Comparison of ENCODE assay signal across 1 cellular context in the genomic region with DNA sequence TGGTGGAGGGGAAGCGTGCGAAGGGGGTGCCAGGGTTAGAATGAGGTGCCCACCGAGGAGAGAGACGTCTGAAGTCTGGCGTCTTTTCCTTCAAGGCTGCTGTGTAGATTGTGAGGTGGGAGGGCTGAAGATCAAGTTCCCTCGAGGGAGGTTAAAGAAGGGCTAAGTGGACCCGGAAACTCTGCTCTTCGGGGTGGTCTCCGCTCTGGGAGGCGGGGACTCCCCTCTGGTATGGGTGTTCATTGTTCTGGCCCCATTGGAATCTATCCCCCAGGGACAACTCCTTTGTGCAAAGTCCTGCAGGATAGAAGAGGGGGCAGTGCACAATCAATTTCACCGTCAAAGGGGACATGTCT.
A peak's percentile ranks its signal among the peaks of the same experiment; 100 is the strongest.
TF ChIP-seq lines count a peak whose summit lies in the region.

No MANE protein-coding gene starts in this region.

TF ChIP-seq in HEK293, 187 proteins besides CTCF, POLR2A, EP300 and RAD21 (continued from another document):
- no peak for TF ChIP-seq ZNF76 (tag by site-specific recombination; IDR thresholded peaks at IDR 0.05; ENCODE audit: borderline replicate concordance, low read depth)
- TF ChIP-seq, protein P1, sequence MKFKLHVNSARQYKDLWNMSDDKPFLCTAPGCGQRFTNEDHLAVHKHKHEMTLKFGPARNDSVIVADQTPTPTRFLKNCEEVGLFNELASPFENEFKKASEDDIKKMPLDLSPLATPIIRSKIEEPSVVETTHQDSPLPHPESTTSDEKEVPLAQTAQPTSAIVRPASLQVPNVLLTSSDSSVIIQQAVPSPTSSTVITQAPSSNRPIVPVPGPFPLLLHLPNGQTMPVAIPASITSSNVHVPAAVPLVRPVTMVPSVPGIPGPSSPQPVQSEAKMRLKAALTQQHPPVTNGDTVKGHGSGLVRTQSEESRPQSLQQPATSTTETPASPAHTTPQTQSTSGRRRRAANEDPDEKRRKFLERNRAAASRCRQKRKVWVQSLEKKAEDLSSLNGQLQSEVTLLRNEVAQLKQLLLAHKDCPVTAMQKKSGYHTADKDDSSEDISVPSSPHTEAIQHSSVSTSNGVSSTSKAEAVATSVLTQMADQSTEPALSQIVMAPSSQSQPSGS (tag by site-specific recombination; IDR thresholded peaks at IDR 0.05; ENCODE audit: low read depth) = no peak
- TF ChIP-seq ZNF433 (tag by site-specific recombination; IDR thresholded peaks at IDR 0.05; ENCODE audit: low read depth) = no peak
- TF ChIP-seq ZFP37 (tag by site-specific recombination; IDR thresholded peaks at IDR 0.05) = 0 out of 2 replicates have a peak, but pooled peaks have one; percentile 56
- no peak for TF ChIP-seq ZNF843 (tag by site-specific recombination; IDR thresholded peaks at IDR 0.05)
- peak; percentile 67 for TF ChIP-seq ZNF366 (tag by site-specific recombination; conservative IDR thresholded peaks at IDR 0.05)
- TF ChIP-seq ZNF174 (tag by site-specific recombination; IDR thresholded peaks at IDR 0.05) = no peak
- TF ChIP-seq ZBTB7A (tag by site-specific recombination; IDR thresholded peaks at IDR 0.05; ENCODE audit: low read depth) = no peak; the same call in 1 of the 2 replicates
- TF ChIP-seq WT1 (tag by site-specific recombination; IDR thresholded peaks at IDR 0.05) = no peak
- no peak for TF ChIP-seq TRIM28 (IDR thresholded peaks at IDR 0.05; ENCODE audit: borderline replicate concordance, low read length)
- no peak for TF ChIP-seq ZNF785 (tag by site-specific recombination; IDR thresholded peaks at IDR 0.05)
- no peak for TF ChIP-seq ZNF776 (tag by site-specific recombination; IDR thresholded peaks at IDR 0.05; ENCODE audit: borderline replicate concordance)
- no peak for TF ChIP-seq ZNF585B (tag by site-specific recombination; IDR thresholded peaks at IDR 0.05)
- TF ChIP-seq GLIS1 (tag by site-specific recombination; IDR thresholded peaks at IDR 0.05) = peak; percentile 99
- no peak for TF ChIP-seq ZNF501 (tag by site-specific recombination; IDR thresholded peaks at IDR 0.05)
- TF ChIP-seq ZNF426 (tag by site-specific recombination; IDR thresholded peaks at IDR 0.05) = no peak
- TF ChIP-seq GLIS2 (tag by site-specific recombination; IDR thresholded peaks at IDR 0.05) = 0 out of 2 replicates have a peak, but pooled peaks have one; percentile 56
- TF ChIP-seq GFI1B (tag by site-specific recombination; IDR thresholded peaks at IDR 0.05) = no peak
- TF ChIP-seq ZSCAN30 (tag by site-specific recombination; IDR thresholded peaks at IDR 0.05) = no peak
- TF ChIP-seq ZFP69B (tag by site-specific recombination; IDR thresholded peaks at IDR 0.05) = 0 out of 2 replicates have a peak, but pooled peaks have one; percentile 14
- TF ChIP-seq SP3 (tag by site-specific recombination; IDR thresholded peaks at IDR 0.05) = no peak; the same call in 1 of the 2 replicates
- 0 out of 2 replicates have a peak, but pooled peaks have one; percentile 15 for TF ChIP-seq ZNF394 (tag by site-specific recombination; IDR thresholded peaks at IDR 0.05; ENCODE audit: borderline replicate concordance)
- TF ChIP-seq ZNF510 (tag by site-specific recombination; IDR thresholded peaks at IDR 0.05; ENCODE audit: insufficient replicate concordance) = no peak
- TF ChIP-seq, protein P2, sequence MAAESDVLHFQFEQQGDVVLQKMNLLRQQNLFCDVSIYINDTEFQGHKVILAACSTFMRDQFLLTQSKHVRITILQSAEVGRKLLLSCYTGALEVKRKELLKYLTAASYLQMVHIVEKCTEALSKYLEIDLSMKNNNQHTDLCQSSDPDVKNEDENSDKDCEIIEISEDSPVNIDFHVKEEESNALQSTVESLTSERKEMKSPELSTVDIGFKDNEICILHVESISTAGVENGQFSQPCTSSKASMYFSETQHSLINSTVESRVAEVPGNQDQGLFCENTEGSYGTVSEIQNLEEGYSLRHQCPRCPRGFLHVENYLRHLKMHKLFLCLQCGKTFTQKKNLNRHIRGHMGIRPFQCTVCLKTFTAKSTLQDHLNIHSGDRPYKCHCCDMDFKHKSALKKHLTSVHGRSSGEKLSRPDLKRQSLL (tag by site-specific recombination; IDR thresholded peaks at IDR 0.05) = no peak
- TF ChIP-seq YY1 (tag by site-specific recombination; IDR thresholded peaks at IDR 0.05) = no peak
- TF ChIP-seq SP7 (tag by site-specific recombination; IDR thresholded peaks at IDR 0.05) = no peak
- TF ChIP-seq, protein P3, sequence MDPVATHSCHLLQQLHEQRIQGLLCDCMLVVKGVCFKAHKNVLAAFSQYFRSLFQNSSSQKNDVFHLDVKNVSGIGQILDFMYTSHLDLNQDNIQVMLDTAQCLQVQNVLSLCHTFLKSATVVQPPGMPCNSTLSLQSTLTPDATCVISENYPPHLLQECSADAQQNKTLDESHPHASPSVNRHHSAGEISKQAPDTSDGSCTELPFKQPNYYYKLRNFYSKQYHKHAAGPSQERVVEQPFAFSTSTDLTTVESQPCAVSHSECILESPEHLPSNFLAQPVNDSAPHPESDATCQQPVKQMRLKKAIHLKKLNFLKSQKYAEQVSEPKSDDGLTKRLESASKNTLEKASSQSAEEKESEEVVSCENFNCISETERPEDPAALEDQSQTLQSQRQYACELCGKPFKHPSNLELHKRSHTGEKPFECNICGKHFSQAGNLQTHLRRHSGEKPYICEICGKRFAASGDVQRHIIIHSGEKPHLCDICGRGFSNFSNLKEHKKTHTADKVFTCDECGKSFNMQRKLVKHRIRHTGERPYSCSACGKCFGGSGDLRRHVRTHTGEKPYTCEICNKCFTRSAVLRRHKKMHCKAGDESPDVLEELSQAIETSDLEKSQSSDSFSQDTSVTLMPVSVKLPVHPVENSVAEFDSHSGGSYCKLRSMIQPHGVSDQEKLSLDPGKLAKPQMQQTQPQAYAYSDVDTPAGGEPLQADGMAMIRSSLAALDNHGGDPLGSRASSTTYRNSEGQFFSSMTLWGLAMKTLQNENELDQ (tag by site-specific recombination; IDR thresholded peaks at IDR 0.05; ENCODE audit: low read depth) = no peak
- no peak for TF ChIP-seq ZNF48 (tag by site-specific recombination; IDR thresholded peaks at IDR 0.05)
- TF ChIP-seq KLF9 (tag by site-specific recombination; IDR thresholded peaks at IDR 0.05; ENCODE audit: low read depth) = no peak
- TF ChIP-seq ZNF747 (tag by site-specific recombination; IDR thresholded peaks at IDR 0.05) = no peak
- TF ChIP-seq ZNF19 (tag by site-specific recombination; IDR thresholded peaks at IDR 0.05; ENCODE audit: low read depth) = no peak
- TF ChIP-seq ZNF654 (tag by site-specific recombination; IDR thresholded peaks at IDR 0.05; ENCODE audit: low read depth) = no peak
- no peak for TF ChIP-seq ZNF202 (tag by site-specific recombination; IDR thresholded peaks at IDR 0.05; ENCODE audit: borderline replicate concordance)
- no peak for TF ChIP-seq ZBTB21 (tag by site-specific recombination; IDR thresholded peaks at IDR 0.05)
- TF ChIP-seq KLF8 (tag by site-specific recombination; IDR thresholded peaks at IDR 0.05) = no peak
